ENCODE assay signal across 12 cellular contexts in genomic region chr5:141843156-141843927, GRCh38. TPM values are rescaled to one million over a fixed set of nuclear protein-coding genes. Genes with fewer than 3 reads are reported as not detected.
DNase-seq lines count a peak whose midpoint lies in the region; ATAC-seq and TF ChIP-seq lines count a peak whose summit lies in the region.
"Had no signal": no experiment of that assay in that cellular context is flagged by ENCODE, and none has a peak within 500 bp of the region (broad histone marks: within the 10 kb centered on the region; RNA-seq: fewer than 3 reads in every experiment).

No MANE protein-coding gene starts in this region.

- no peak overlapping the region for H2AFZ ChIP-seq in osteoblast (ENCODE audit: low read length)

- no peaks in the 10 kb centered on the region for H4K20me1 ChIP-seq in osteoblast (ENCODE audit: insufficient read depth, low read length)

- H3K4me1 ChIP-seq in esophagus squamous epithelium (peaks cover 13 to 94% (median 23%) of the 10 kb centered on the region in 3 donors), osteoblast (ENCODE audit: insufficient read depth, low read length) (peaks cover 4% of the 10 kb centered on the region)

- TF ChIP-seq POLR2A in esophagus squamous epithelium (IDR thresholded peaks at IDR 0.05), result no peak

- H3K27ac ChIP-seq in esophagus squamous epithelium (peak overlapping the region; percentile 49 to 81 (median 68)), osteoblast (ENCODE audit: low read depth, low read length) (no peak overlapping the region)

- no peak for ATAC-seq in HG03039 (IDR thresholded peaks at IDR 0.05; ENCODE audit: unreplicated experiment)
- ATAC-seq: activated CD8-positive, alpha-beta T cell treated with anti-CD3 and anti-CD28 coated beads, Interleukin-2, amount 10 ng/mL, durations not matched to agents 7 days and 5 days; SK-N-SH treated with all-trans-retinoic acid at 6 μM for 48 hours had no signal

- DNase-seq in Daoy (ENCODE audit: low read depth) (peak; percentile 35), RPMI7951 (ENCODE audit: low read depth) (peak; percentile 53), esophagus squamous epithelium (lab: John Stamatoyannopoulos, UW) (no peak), osteoblast (ENCODE audit: insufficient read length, low spot score, missing footprints) (peak; percentile 56), cerebellar nuclear complex (lab: John Stamatoyannopoulos, UW) (no peak), NCI-H446 (lab: John Stamatoyannopoulos, UW) (no peak)
- no peak for DNase-seq in stimulated activated CD4-positive, alpha-beta T cell treated with anti-CD3 and anti-CD28 coated beads, Interleukin-4, amount 100 ng/mL, for 4 hours
- DNase-seq: activated CD8-positive, alpha-beta T cell treated with anti-CD3 and anti-CD28 coated beads, Interleukin-2, amount 10 ng/mL, durations not matched to agents 7 days and 5 days; NCI-H1417 treated with DMSO at 0.1 percent for 48 hours had no signal

- intact Hi-C loops in esophagus squamous epithelium (cut with DNase I), result no loop called here

- H3K4me2 ChIP-seq in osteoblast (ENCODE audit: insufficient read depth, low read length), result no peak overlapping the region

- TF ChIP-seq CTCF in esophagus squamous epithelium (IDR thresholded peaks at IDR 0.05) (no peak), osteoblast (IDR thresholded peaks at IDR 0.05; ENCODE audit: extremely low read depth, low read depth, low read length) (no peak)

- H3K36me3 ChIP-seq in esophagus squamous epithelium (no peaks in the 10 kb centered on the region), osteoblast (ENCODE audit: insufficient read depth, low read length) (no peaks in the 10 kb centered on the region)
- H3K36me3 ChIP-seq: pancreas had no signal

- WGBS in esophagus squamous epithelium, 2 donors, result 46 to 56% methylated on average over 3 to 4 of the region's 5 CpGs

- no peaks in the 10 kb centered on the region for H3K79me2 ChIP-seq in osteoblast (ENCODE audit: insufficient read depth, low read length)

- H3K27me3 ChIP-seq in esophagus squamous epithelium (peaks cover 0 to 33% (median 0%) of the 10 kb centered on the region in 4 donors), osteoblast (ENCODE audit: insufficient read depth, low read length) (no peaks in the 10 kb centered on the region)
- H3K27me3 ChIP-seq: pancreas had no signal

- no peaks in the 10 kb centered on the region for H3K9me3 ChIP-seq in esophagus squamous epithelium
- H3K9me3 ChIP-seq in osteoblast (ENCODE audit: low read depth, low read length), result no peaks in the 10 kb centered on the region
- H3K9me3 ChIP-seq: pancreas had no signal

- H3K4me3 ChIP-seq in esophagus squamous epithelium (no peak overlapping the region), osteoblast (ENCODE audit: insufficient read depth, low read length) (no peak overlapping the region)
- H3K4me3 ChIP-seq: pancreas had no signal

RNA-seq across cellular contexts. Expression of gene PCDH1, which starts 34.9 kb away (rescaled TPM):
- 2.7 and 4.1 TPM in 2 replicates for total RNA-seq in Daoy (2014; rRNA removed; shearing (Covaris generic))
- 1.6 and 2.2 TPM in 2 replicates for total RNA-seq in RPMI7951 (2014; rRNA removed; shearing (Covaris generic))
- total RNA-seq in esophagus squamous epithelium, result 100 to 1,000 TPM in 1 of 4 donors, 10 to 100 TPM in 3; 51.3 to 131 (median 67.9) TPM
- total RNA-seq in osteoblast, result 0.29 and 1.4 TPM in 2 replicates
- total RNA-seq: activated CD8-positive, alpha-beta T cell treated with anti-CD3 and anti-CD28 coated beads, Interleukin-2, amount 10 ng/mL, durations not matched to agents 7 days and 5 days had no signal

Comparison
In these comparisons a context has a peak if more than half of its experiments do, and no peak if none do; other contexts are left out.
1. DNase-seq: peak in Daoy (single experiment), RPMI7951 (single experiment) and osteoblast (single experiment); none in esophagus squamous epithelium (single experiment), cerebellar nuclear complex (0 of 2), stimulated activated CD4-positive, alpha-beta T cell treated with anti-CD3 and anti-CD28 coated beads, Interleukin-4, amount 100 ng/mL, for 4 hours (0 of 2) and NCI-H446 (0 of 2).
2. RNA of gene PCDH1, which starts 34.9 kb away (total RNA-seq): 51.3 to 131 TPM in esophagus squamous epithelium; 2.7 to 4.1 TPM in Daoy, 1.6 to 2.2 TPM in RPMI7951 and 0.29 to 1.4 TPM in osteoblast; every median in the first group is over 10 times any median in the second.